1 cellular context compared by ENCODE assay signal in the genomic region with DNA sequence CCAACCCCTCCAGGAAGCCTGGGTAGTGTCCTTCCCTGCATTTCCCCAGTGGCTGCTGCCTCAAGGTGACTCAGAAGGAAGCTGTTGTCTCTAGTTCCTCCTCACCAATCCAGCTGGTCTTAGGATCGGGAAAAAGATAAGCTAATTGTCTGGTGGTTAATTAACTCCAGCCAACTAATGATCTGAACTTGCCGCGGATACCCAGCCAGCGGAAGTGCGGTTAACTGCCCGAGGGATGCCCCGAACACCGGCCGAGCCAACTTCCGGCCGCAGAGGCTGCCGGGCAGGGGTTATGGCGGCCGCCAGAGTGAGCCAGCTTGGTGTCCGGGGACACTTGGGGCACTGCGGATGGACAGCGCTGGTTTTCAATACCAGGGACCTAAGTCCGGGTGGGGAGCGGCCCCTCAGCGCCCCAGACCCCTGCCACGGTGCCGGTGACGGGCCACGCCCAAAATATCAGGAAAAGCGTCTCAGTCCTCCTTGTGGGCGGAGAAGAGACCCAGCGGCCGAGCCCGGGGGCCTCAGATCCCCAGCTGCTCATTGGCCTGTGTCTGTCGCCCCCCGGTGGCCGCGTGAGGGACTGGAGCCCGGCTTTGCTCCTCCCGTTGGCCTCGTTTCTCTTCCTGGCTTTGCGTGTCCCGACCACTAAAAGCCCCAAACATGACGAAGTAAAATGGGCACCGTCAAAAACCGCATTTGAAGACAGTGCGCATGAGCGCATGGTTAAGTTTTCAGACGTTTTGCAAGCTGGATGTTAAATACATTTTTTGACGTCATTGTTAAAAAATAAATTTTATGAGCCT.
TF ChIP-seq lines count a peak whose summit lies in the region.

No MANE protein-coding gene starts in this region.

TF ChIP-seq in K562, 482 proteins besides CTCF, POLR2A, EP300 and RAD21 (continued from another document and continues in another):
- TF ChIP-seq, protein P1, sequence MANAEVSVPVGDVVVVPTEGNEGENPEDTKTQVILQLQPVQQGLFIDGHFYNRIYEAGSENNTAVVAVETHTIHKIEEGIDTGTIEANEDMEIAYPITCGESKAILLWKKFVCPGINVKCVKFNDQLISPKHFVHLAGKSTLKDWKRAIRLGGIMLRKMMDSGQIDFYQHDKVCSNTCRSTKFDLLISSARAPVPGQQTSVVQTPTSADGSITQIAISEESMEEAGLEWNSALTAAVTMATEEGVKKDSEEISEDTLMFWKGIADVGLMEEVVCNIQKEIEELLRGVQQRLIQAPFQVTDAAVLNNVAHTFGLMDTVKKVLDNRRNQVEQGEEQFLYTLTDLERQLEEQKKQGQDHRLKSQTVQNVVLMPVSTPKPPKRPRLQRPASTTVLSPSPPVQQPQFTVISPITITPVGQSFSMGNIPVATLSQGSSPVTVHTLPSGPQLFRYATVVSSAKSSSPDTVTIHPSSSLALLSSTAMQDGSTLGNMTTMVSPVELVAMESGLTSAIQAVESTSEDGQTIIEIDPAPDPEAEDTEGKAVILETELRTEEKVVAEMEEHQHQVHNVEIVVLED (CRISPR knock-in tag; IDR thresholded peaks at IDR 0.05): peak; percentile 54
- no peak for TF ChIP-seq GATA2 (CRISPR knock-in tag; IDR thresholded peaks at IDR 0.05)
- no peak for TF ChIP-seq CBX2 (IDR thresholded peaks at IDR 0.05; ENCODE audit: insufficient read depth, low read length, poor library complexity, severe bottlenecking)
- TF ChIP-seq, protein P2, sequence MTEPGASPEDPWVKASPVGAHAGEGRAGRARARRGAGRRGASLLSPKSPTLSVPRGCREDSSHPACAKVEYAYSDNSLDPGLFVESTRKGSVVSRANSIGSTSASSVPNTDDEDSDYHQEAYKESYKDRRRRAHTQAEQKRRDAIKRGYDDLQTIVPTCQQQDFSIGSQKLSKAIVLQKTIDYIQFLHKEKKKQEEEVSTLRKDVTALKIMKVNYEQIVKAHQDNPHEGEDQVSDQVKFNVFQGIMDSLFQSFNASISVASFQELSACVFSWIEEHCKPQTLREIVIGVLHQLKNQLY (CRISPR knock-in tag; conservative IDR thresholded peaks at IDR 0.05): 0 out of 4 replicates have a peak, but pooled peaks of 1 of the 2 experiments have one; percentile 24
- TF ChIP-seq ZNF143 (CRISPR knock-in tag; IDR thresholded peaks at IDR 0.05): peak; percentile 83
- peak; percentile 68; the same call in 1 of the 2 replicates for TF ChIP-seq ZBTB17 (CRISPR knock-in tag; IDR thresholded peaks at IDR 0.05)
- peak; percentile 33 for TF ChIP-seq RBM22 (IDR thresholded peaks at IDR 0.05; ENCODE audit: low read depth, low read length, poor library complexity, severe bottlenecking)
- TF ChIP-seq ARID1B (IDR thresholded peaks at IDR 0.05): peak; percentile 43; the same call in 1 of the 2 replicates
- TF ChIP-seq NFXL1 (CRISPR knock-in tag; IDR thresholded peaks at IDR 0.05): 0 out of 2 replicates have a peak, but pooled peaks have one; percentile 27
- no peak; the same call in 1 of the 2 replicates for TF ChIP-seq CBFA2T2 (conservative IDR thresholded peaks at IDR 0.05)
- TF ChIP-seq FOXJ3 (CRISPR knock-in tag; IDR thresholded peaks at IDR 0.05): no peak
- peak; percentile 34; the same call in 1 of the 2 replicates for TF ChIP-seq ZEB2 (IDR thresholded peaks at IDR 0.05)
- TF ChIP-seq, protein P3, sequence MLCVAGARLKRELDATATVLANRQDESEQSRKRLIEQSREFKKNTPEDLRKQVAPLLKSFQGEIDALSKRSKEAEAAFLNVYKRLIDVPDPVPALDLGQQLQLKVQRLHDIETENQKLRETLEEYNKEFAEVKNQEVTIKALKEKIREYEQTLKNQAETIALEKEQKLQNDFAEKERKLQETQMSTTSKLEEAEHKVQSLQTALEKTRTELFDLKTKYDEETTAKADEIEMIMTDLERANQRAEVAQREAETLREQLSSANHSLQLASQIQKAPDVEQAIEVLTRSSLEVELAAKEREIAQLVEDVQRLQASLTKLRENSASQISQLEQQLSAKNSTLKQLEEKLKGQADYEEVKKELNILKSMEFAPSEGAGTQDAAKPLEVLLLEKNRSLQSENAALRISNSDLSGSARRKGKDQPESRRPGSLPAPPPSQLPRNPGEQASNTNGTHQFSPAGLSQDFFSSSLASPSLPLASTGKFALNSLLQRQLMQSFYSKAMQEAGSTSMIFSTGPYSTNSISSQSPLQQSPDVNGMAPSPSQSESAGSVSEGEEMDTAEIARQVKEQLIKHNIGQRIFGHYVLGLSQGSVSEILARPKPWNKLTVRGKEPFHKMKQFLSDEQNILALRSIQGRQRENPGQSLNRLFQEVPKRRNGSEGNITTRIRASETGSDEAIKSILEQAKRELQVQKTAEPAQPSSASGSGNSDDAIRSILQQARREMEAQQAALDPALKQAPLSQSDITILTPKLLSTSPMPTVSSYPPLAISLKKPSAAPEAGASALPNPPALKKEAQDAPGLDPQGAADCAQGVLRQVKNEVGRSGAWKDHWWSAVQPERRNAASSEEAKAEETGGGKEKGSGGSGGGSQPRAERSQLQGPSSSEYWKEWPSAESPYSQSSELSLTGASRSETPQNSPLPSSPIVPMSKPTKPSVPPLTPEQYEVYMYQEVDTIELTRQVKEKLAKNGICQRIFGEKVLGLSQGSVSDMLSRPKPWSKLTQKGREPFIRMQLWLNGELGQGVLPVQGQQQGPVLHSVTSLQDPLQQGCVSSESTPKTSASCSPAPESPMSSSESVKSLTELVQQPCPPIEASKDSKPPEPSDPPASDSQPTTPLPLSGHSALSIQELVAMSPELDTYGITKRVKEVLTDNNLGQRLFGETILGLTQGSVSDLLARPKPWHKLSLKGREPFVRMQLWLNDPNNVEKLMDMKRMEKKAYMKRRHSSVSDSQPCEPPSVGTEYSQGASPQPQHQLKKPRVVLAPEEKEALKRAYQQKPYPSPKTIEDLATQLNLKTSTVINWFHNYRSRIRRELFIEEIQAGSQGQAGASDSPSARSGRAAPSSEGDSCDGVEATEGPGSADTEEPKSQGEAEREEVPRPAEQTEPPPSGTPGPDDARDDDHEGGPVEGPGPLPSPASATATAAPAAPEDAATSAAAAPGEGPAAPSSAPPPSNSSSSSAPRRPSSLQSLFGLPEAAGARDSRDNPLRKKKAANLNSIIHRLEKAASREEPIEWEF (CRISPR knock-in tag; IDR thresholded peaks at IDR 0.05): peak; percentile 78
- no peak for TF ChIP-seq ZNF347 (CRISPR knock-in tag; IDR thresholded peaks at IDR 0.05; ENCODE audit: low read depth)
- TF ChIP-seq KAT7 (CRISPR knock-in tag; IDR thresholded peaks at IDR 0.05; ENCODE audit: borderline replicate concordance): peak; percentile 95; the same call in 1 of the 2 replicates
- 0 out of 4 replicates have a peak, but pooled peaks of 1 of the 2 experiments have one; percentile 61 for TF ChIP-seq FOXA3 (CRISPR knock-in tag; conservative IDR thresholded peaks at IDR 0.05 in 1 of 2, IDR thresholded peaks at IDR 0.05 in 1 of 2)
- TF ChIP-seq KLF6 (CRISPR knock-in tag; IDR thresholded peaks at IDR 0.05; ENCODE audit: borderline replicate concordance): peak; percentile 90; the same call in 1 of the 2 replicates
- TF ChIP-seq TEAD1 (CRISPR knock-in tag; IDR thresholded peaks at IDR 0.05): peak; percentile 50 to 82; a peak in 2 of 4 replicates
- TF ChIP-seq, protein P4, sequence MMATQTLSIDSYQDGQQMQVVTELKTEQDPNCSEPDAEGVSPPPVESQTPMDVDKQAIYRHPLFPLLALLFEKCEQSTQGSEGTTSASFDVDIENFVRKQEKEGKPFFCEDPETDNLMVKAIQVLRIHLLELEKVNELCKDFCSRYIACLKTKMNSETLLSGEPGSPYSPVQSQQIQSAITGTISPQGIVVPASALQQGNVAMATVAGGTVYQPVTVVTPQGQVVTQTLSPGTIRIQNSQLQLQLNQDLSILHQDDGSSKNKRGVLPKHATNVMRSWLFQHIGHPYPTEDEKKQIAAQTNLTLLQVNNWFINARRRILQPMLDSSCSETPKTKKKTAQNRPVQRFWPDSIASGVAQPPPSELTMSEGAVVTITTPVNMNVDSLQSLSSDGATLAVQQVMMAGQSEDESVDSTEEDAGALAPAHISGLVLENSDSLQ (IDR thresholded peaks at IDR 0.05): 0 out of 2 replicates have a peak, but pooled peaks have one; percentile 13
- TF ChIP-seq CBX8 (IDR thresholded peaks at IDR 0.05; ENCODE audit: borderline replicate concordance, extremely low read depth, low read depth, low read length, poor library complexity, severe bottlenecking): no peak
- TF ChIP-seq, protein P5, sequence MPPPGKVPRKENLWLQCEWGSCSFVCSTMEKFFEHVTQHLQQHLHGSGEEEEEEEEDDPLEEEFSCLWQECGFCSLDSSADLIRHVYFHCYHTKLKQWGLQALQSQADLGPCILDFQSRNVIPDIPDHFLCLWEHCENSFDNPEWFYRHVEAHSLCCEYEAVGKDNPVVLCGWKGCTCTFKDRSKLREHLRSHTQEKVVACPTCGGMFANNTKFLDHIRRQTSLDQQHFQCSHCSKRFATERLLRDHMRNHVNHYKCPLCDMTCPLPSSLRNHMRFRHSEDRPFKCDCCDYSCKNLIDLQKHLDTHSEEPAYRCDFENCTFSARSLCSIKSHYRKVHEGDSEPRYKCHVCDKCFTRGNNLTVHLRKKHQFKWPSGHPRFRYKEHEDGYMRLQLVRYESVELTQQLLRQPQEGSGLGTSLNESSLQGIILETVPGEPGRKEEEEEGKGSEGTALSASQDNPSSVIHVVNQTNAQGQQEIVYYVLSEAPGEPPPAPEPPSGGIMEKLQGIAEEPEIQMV (tag; conservative IDR thresholded peaks at IDR 0.05; ENCODE audit: low read depth): peak; percentile 67
- TF ChIP-seq, protein P6, sequence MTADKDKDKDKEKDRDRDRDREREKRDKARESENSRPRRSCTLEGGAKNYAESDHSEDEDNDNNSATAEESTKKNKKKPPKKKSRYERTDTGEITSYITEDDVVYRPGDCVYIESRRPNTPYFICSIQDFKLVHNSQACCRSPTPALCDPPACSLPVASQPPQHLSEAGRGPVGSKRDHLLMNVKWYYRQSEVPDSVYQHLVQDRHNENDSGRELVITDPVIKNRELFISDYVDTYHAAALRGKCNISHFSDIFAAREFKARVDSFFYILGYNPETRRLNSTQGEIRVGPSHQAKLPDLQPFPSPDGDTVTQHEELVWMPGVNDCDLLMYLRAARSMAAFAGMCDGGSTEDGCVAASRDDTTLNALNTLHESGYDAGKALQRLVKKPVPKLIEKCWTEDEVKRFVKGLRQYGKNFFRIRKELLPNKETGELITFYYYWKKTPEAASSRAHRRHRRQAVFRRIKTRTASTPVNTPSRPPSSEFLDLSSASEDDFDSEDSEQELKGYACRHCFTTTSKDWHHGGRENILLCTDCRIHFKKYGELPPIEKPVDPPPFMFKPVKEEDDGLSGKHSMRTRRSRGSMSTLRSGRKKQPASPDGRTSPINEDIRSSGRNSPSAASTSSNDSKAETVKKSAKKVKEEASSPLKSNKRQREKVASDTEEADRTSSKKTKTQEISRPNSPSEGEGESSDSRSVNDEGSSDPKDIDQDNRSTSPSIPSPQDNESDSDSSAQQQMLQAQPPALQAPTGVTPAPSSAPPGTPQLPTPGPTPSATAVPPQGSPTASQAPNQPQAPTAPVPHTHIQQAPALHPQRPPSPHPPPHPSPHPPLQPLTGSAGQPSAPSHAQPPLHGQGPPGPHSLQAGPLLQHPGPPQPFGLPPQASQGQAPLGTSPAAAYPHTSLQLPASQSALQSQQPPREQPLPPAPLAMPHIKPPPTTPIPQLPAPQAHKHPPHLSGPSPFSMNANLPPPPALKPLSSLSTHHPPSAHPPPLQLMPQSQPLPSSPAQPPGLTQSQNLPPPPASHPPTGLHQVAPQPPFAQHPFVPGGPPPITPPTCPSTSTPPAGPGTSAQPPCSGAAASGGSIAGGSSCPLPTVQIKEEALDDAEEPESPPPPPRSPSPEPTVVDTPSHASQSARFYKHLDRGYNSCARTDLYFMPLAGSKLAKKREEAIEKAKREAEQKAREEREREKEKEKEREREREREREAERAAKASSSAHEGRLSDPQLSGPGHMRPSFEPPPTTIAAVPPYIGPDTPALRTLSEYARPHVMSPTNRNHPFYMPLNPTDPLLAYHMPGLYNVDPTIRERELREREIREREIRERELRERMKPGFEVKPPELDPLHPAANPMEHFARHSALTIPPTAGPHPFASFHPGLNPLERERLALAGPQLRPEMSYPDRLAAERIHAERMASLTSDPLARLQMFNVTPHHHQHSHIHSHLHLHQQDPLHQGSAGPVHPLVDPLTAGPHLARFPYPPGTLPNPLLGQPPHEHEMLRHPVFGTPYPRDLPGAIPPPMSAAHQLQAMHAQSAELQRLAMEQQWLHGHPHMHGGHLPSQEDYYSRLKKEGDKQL (CRISPR knock-in tag; IDR thresholded peaks at IDR 0.05; ENCODE audit: borderline replicate concordance): no peak
- peak; percentile 89 to 95 for TF ChIP-seq MAZ (CRISPR knock-in tag; conservative IDR thresholded peaks at IDR 0.05 in 1 of 2, IDR thresholded peaks at IDR 0.05 in 1 of 2)
- TF ChIP-seq ZNF696 (CRISPR knock-in tag; conservative IDR thresholded peaks at IDR 0.05): no peak
- TF ChIP-seq, protein P7, sequence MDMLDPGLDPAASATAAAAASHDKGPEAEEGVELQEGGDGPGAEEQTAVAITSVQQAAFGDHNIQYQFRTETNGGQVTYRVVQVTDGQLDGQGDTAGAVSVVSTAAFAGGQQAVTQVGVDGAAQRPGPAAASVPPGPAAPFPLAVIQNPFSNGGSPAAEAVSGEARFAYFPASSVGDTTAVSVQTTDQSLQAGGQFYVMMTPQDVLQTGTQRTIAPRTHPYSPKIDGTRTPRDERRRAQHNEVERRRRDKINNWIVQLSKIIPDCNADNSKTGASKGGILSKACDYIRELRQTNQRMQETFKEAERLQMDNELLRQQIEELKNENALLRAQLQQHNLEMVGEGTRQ (CRISPR knock-in tag; IDR thresholded peaks at IDR 0.05): no peak
- TF ChIP-seq MYBL2 (IDR thresholded peaks at IDR 0.05; ENCODE audit: low read depth): no peak
- TF ChIP-seq MYBL2 (CRISPR knock-in tag; IDR thresholded peaks at IDR 0.05; ENCODE audit: borderline replicate concordance): no peak
- no peak for TF ChIP-seq BRCA1 (IDR thresholded peaks at IDR 0.05)
- no peak for TF ChIP-seq BRCA1 (CRISPR knock-in tag; IDR thresholded peaks at IDR 0.05)
- TF ChIP-seq, protein P8, sequence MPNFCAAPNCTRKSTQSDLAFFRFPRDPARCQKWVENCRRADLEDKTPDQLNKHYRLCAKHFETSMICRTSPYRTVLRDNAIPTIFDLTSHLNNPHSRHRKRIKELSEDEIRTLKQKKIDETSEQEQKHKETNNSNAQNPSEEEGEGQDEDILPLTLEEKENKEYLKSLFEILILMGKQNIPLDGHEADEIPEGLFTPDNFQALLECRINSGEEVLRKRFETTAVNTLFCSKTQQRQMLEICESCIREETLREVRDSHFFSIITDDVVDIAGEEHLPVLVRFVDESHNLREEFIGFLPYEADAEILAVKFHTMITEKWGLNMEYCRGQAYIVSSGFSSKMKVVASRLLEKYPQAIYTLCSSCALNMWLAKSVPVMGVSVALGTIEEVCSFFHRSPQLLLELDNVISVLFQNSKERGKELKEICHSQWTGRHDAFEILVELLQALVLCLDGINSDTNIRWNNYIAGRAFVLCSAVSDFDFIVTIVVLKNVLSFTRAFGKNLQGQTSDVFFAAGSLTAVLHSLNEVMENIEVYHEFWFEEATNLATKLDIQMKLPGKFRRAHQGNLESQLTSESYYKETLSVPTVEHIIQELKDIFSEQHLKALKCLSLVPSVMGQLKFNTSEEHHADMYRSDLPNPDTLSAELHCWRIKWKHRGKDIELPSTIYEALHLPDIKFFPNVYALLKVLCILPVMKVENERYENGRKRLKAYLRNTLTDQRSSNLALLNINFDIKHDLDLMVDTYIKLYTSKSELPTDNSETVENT (CRISPR knock-in tag; IDR thresholded peaks at IDR 0.05): peak; percentile 76; the same call in 1 of the 2 replicates
- TF ChIP-seq, protein P9, sequence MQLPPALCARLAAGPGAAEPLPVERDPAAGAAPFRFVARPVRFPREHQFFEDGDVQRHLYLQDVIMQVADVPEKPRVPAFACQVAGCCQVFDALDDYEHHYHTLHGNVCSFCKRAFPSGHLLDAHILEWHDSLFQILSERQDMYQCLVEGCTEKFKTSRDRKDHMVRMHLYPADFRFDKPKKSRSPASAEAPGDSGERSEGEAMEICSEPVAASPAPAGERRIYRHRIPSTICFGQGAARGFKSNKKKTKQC (CRISPR knock-in tag; IDR thresholded peaks at IDR 0.05): no peak; the same call in 1 of the 2 replicates
- TF ChIP-seq NUFIP1 (IDR thresholded peaks at IDR 0.05; ENCODE audit: partially characterized antibody): no peak
- no peak for TF ChIP-seq RBM15 (IDR thresholded peaks at IDR 0.05; ENCODE audit: insufficient read depth, low read length)
- peak in 1 of 2 experiments; percentile 35; a peak in 1 of 4 replicates for TF ChIP-seq RCOR1 (IDR thresholded peaks at IDR 0.05; ENCODE audit: borderline replicate concordance in 1 of 2, low read depth in 2 of 2, low read length in 2 of 2)
